ENCODE assay signal across 8 cellular contexts in the genomic region with DNA sequence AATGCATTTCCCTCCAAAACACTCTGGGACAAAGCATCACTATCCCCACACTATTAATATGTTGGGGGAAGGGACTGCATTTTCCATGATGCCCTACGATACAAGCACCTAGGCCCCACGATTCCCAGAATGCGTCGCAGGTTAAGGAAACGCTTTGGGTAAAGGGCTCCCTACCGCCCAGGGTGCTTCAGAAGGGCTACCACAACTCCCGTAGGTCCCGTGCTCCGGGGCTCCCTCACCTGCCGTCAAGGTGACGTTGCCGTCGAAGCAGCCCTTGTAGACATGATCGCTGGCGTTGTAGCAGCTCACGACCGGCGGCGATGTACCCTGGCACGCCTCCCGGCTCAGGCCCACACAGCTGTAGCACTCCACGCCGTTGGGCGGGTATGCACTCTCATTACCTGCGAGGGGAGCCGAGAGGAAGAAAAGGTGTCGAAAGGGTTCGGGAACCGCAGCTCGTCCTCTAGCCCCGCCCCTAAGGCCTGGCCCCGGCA. TPM values are rescaled to one million over a fixed set of nuclear protein-coding genes. Genes with fewer than 3 reads are reported as not detected.
A peak's percentile ranks its signal among the peaks of the same experiment; 100 is the strongest.
DNase-seq lines count a peak whose midpoint lies in the region; FAIRE-seq and TF ChIP-seq lines count a peak whose summit lies in the region.

No MANE protein-coding gene starts in this region.

- no peaks in the 10 kb centered on the region for H3K9me3 ChIP-seq in mesodermal cell (ENCODE audit: control insufficient read depth, low read length)

- H3K4me3 ChIP-seq in brain microvascular endothelial cell (ENCODE audit: low read depth, low read length) (peak overlapping the region; percentile 74), mesodermal cell (ENCODE audit: extremely low read depth, insufficient read depth, low read length, poor library complexity, severe bottlenecking) (peak overlapping the region; percentile 56)

- POLR2A ChIA-PET in HEK293T (lab: Yijun Ruan, JAX), result interaction anchor here (1.0 to 2.1 kb wide), 2 partner anchors 12 to 41 kb away, joined by 3 to 11 read pairs; partner anchors contain the start of gene PHLDB3

- TF ChIP-seq CTCF in 22Rv1 (IDR thresholded peaks at IDR 0.05) (no peak), brain microvascular endothelial cell (IDR thresholded peaks at IDR 0.05; ENCODE audit: low read depth, low read length, missing control alignments) (no peak)

- 11 to 12% methylated on average over 21 to 26 of the region's 32 CpGs for WGBS in mesodermal cell (ENCODE audit: insufficient coverage in 2 of 2), 2 experiments

- FAIRE-seq in GM19239 (lab: Jason Lieb, UNC), result no peak

- H3K36me3 ChIP-seq in brain microvascular endothelial cell (replicated peaks) (no peaks in the 10 kb centered on the region), mesodermal cell (ENCODE audit: control insufficient read depth, insufficient read depth, low read length) (no peaks in the 10 kb centered on the region)

- DNase-seq in HEK293T (ENCODE audit: extremely low spot score) (no peak), brain microvascular endothelial cell (no peak), NCI-H1436 treated with DMSO at 0.1 percent for 48 hours (lab: John Stamatoyannopoulos, UW) (no peak), COR-L47 (lab: John Stamatoyannopoulos, UW) (no peak), OCI-M2 (lab: John Stamatoyannopoulos, UW; ENCODE audit: unreplicated experiment) (no peak), GM19239 (ENCODE audit: insufficient read length, low spot score) (no peak)

- H3K27me3 ChIP-seq in brain microvascular endothelial cell (replicated peaks), result no peaks in the 10 kb centered on the region

- peak overlapping the region; percentile 71; the same call in 1 of the 2 replicates for H3K27ac ChIP-seq in 22Rv1
- no peak overlapping the region for H3K27ac ChIP-seq in brain microvascular endothelial cell
- H3K27ac ChIP-seq in mesodermal cell (ENCODE audit: low read depth, low read length, severe bottlenecking), result no peak overlapping the region

- H3K4me1 ChIP-seq in mesodermal cell (ENCODE audit: control insufficient read depth, insufficient read depth, low read length, poor library complexity, severe bottlenecking), result peaks cover 4% of the 10 kb centered on the region

- in situ Hi-C loops in brain microvascular endothelial cell (cut with HindIII; ENCODE audit: low pct_ligation_motif_present, low sequenced_read_pairs), result no loop called here

- CTCF ChIA-PET in HEK293T (lab: Yijun Ruan, JAX), result interaction anchor here (1.1 kb wide), 1 partner anchor 16 kb away, joined by 4 read pairs; no protein-coding TSS in a partner anchor

TF ChIP-seq in HEK293T, 16 proteins besides CTCF, POLR2A, EP300 and RAD21:
- TF ChIP-seq HDGF (IDR thresholded peaks at IDR 0.05; ENCODE audit: borderline replicate concordance) (no peak), L3MBTL2 (conservative IDR thresholded peaks at IDR 0.05) (peak; percentile 65)

RNA-seq across cellular contexts. Expression of gene LYPD3, which starts 2.5 kb away (rescaled TPM):
- 1.6 TPM for polyA plus RNA-seq in mesodermal cell (2013, experiment 1 of 2)
- 1.1 TPM for polyA plus RNA-seq in mesodermal cell (2013, experiment 2 of 2)

RNA-seq across cellular contexts. Expression of gene PHLDB3, which starts 41.6 kb away (rescaled TPM):
- polyA plus RNA-seq in mesodermal cell (2013, experiment 1 of 2), result 16.6 TPM
- polyA plus RNA-seq in mesodermal cell (2013, experiment 2 of 2), result 13.9 TPM

RNA-seq across cellular contexts. Expression of gene TEX101, which starts 48.2 kb away (rescaled TPM):
- polyA plus RNA-seq in mesodermal cell (2013, experiment 1 of 2), result not detected
- polyA plus RNA-seq in mesodermal cell (2013, experiment 2 of 2), result not detected
